Comparison of ENCODE assay signal across 8 cellular contexts in genomic region chr15:79923068-79923514, GRCh38. TPM values are rescaled to one million over a fixed set of nuclear protein-coding genes. Genes with fewer than 3 reads are reported as not detected.
A peak's percentile ranks its signal among the peaks of the same experiment; 100 is the strongest.
DNase-seq lines count a peak whose midpoint lies in the region; ATAC-seq and TF ChIP-seq lines count a peak whose summit lies in the region.

No MANE protein-coding gene starts in this region.

- BruUV-seq in Calu3 (replicated peaks; lab: Mats Ljungman, UMichigan) = no TSS peak

- peaks cover 33% of the 10 kb centered on the region for H3K36me3 ChIP-seq in HUES64 (ENCODE audit: insufficient read depth, low read length)
- no peaks in the 10 kb centered on the region for H3K36me3 ChIP-seq in adrenal gland (replicated peaks in 1 of 2)
- peaks cover 6% of the 10 kb centered on the region for H3K36me3 ChIP-seq in rectal smooth muscle tissue (ENCODE audit: control insufficient read depth, insufficient read depth, low read length)

- peak overlapping the region; percentile 97 for H3K4me3 ChIP-seq in HUES64 (ENCODE audit: low read length)
- peak overlapping the region; percentile 51 to 84 (median 72) for H3K4me3 ChIP-seq in adrenal gland
- peak overlapping the region; percentile 79 for H3K4me3 ChIP-seq in rectal smooth muscle tissue (ENCODE audit: low read length)

- H3K27ac ChIP-seq in HUES64 (ENCODE audit: low read depth, low read length) (peak overlapping the region; percentile 97), adrenal gland (peak overlapping the region; percentile 84 to 96 (median 90)), rectal smooth muscle tissue (ENCODE audit: low read depth, low read length) (peak overlapping the region; percentile 92)

- ATAC-seq in GM21515 (IDR thresholded peaks at IDR 0.05; ENCODE audit: unreplicated experiment) (peak; percentile 47), left ventricle myocardium superior (peak; percentile 85)

- peak overlapping the region; percentile 100 for H3K4me3 Mint-ChIP-seq in Calu3 (ENCODE audit: low read depth, unreplicated experiment)

- H3K27me3 ChIP-seq in HUES64 (ENCODE audit: insufficient read depth, low read length) (no peaks in the 10 kb centered on the region), adrenal gland (no peaks in the 10 kb centered on the region), rectal smooth muscle tissue (ENCODE audit: control insufficient read depth, insufficient read depth, low read length) (no peaks in the 10 kb centered on the region)

- H3K4me1 Mint-ChIP-seq in Calu3 (ENCODE audit: low read depth, unreplicated experiment) = peaks cover 10% of the 10 kb centered on the region

- TF ChIP-seq CTCF in Calu3 (IDR thresholded peaks at IDR 0.05; ENCODE audit: unreplicated experiment) (no peak), adrenal gland (IDR thresholded peaks at IDR 0.05) (no peak)

- CTCF ChIA-PET in Calu3 (lab: Charles Lee) = no interaction called here

- H3K27me3 Mint-ChIP-seq in Calu3 (ENCODE audit: unreplicated experiment) = no peaks in the 10 kb centered on the region

- H3K4me1 ChIP-seq in HUES64 (ENCODE audit: insufficient read depth, low read length) = no peaks in the 10 kb centered on the region; the same call in 1 of the 2 replicates
- peaks cover 5 to 12% of the 10 kb centered on the region in 2 donors for H3K4me1 ChIP-seq in adrenal gland (replicated peaks in 1 of 2)
- peaks cover 2% of the 10 kb centered on the region for H3K4me1 ChIP-seq in rectal smooth muscle tissue (ENCODE audit: control insufficient read depth, insufficient read depth, low read length)

- DNase-seq in Calu3 (peak; percentile 72), T follicular helper cell (ENCODE audit: low read depth) (peak; percentile 54), adrenal gland (peak; percentile 66 to 81 (median 69)), left ventricle myocardium superior (peak; percentile 78), OCI-M2 (lab: John Stamatoyannopoulos, UW; ENCODE audit: unreplicated experiment) (no peak)

- H3K36me3 Mint-ChIP-seq in Calu3 (ENCODE audit: insufficient read depth, unreplicated experiment) = peaks cover 47% of the 10 kb centered on the region

- H3K27ac Mint-ChIP-seq in Calu3 (ENCODE audit: unreplicated experiment) = peak overlapping the region; percentile 96

- H3K9me3 ChIP-seq in HUES64 (ENCODE audit: insufficient read depth, low read depth, low read length) (peaks cover 41% of the 10 kb centered on the region), adrenal gland (replicated peaks in 1 of 3) (peaks cover 0 to 20% (median 0%) of the 10 kb centered on the region in 3 donors)

- H3K9ac ChIP-seq in HUES64 (ENCODE audit: low read depth, low read length) (peak overlapping the region; percentile 94), rectal smooth muscle tissue (ENCODE audit: low read length) (peak overlapping the region; percentile 77)

- WGBS in HUES64 = under 1% methylated on average over 51 of the region's 51 CpGs
- 0 to 1% (median 0%) methylated on average over 5 to 51 of the region's 51 CpGs for WGBS in adrenal gland, 4 donors

- no peak for TF ChIP-seq POLR2A in adrenal gland (IDR thresholded peaks at IDR 0.05)

- intact Hi-C loops in Calu3 (cut with micrococcal nuclease; ENCODE audit: unreplicated experiment) (loop anchor here (1.0 to 2.0 kb wide), 2 partner anchors 48 to 70 kb away; no protein-coding TSS in a partner anchor), adrenal gland (cut with DNase I) (no loop called here), left ventricle myocardium superior (cut with micrococcal nuclease) (no loop called here)

- H3K9me3 Mint-ChIP-seq in Calu3 (ENCODE audit: low read depth, unreplicated experiment) = peaks cover 6% of the 10 kb centered on the region

RNA-seq across cellular contexts. Expression of gene MTHFS, which starts 26.3 kb away (rescaled TPM):
- 66.7 and 68.0 TPM in 2 replicates for total RNA-seq in Calu3 (2022)
- 44.5 TPM for polyA plus RNA-seq in HUES64 (2013, experiment 1 of 2)
- 31.0 TPM for polyA plus RNA-seq in HUES64 (2013, experiment 2 of 2)
- 10 to 100 TPM in 7 of 8 donors, 1 to 10 TPM in 1; 8.7 to 59.3 (median 28.2) TPM for total RNA-seq in adrenal gland
- polyA plus RNA-seq in adrenal gland = 10 to 100 TPM; 25.8 to 63.6 (median 53.6) TPM
- total RNA-seq in left ventricle myocardium superior = 16.1 TPM

RNA-seq across cellular contexts. Expression of gene BCL2A1, which starts 47.9 kb away (rescaled TPM):
- not detected in 2 replicates for total RNA-seq in Calu3 (2022)
- not detected for polyA plus RNA-seq in HUES64 (2013, experiment 1 of 2)
- not detected for polyA plus RNA-seq in HUES64 (2013, experiment 2 of 2)
- total RNA-seq in adrenal gland = 1 to 10 TPM in 4 of 8 donors, under 1 TPM in 3, not detected in 1; 0.56 to 4.2 (median 1.0) TPM
- polyA plus RNA-seq in adrenal gland = 10 to 100 TPM in 1 of 3 donors, 1 to 10 TPM in 2; 1.4 to 19.1 (median 1.8) TPM
- 0.55 TPM for total RNA-seq in left ventricle myocardium superior
